Comparison of ENCODE assay signal across 8 cellular contexts in genomic region chr15:88605507-88606436, GRCh38. TPM values are rescaled to one million over a fixed set of nuclear protein-coding genes. Genes with fewer than 3 reads are reported as not detected.
DNase-seq lines count a peak whose midpoint lies in the region; ATAC-seq and TF ChIP-seq lines count a peak whose summit lies in the region.

No MANE protein-coding gene starts in this region.

- H3K9me3 ChIP-seq in H9 (ENCODE audit: control insufficient read depth, low read depth, low read length) (no peaks in the 10 kb centered on the region), OCI-LY7 (ENCODE audit: low read length) (no peaks in the 10 kb centered on the region)

- ATAC-seq in naive thymus-derived CD8-positive, alpha-beta T cell, result peak; percentile 68 to 84
- ATAC-seq in HG03442 (IDR thresholded peaks at IDR 0.05; ENCODE audit: unreplicated experiment), result no peak
- ATAC-seq in HG03439 (IDR thresholded peaks at IDR 0.05; ENCODE audit: unreplicated experiment), result no peak

- CTCF ChIA-PET in OCI-LY7 (lab: Charles Lee; ENCODE audit: unreplicated experiment), result no interaction called here

- H4K91ac ChIP-seq in H9 (ENCODE audit: insufficient read length, low read depth, low read length), result no peak overlapping the region

- H3K36me3 Mint-ChIP-seq in H9 (ENCODE audit: insufficient read depth in 1 of 3, low read depth in 3 of 3), result no peaks in the 10 kb centered on the region; a peak in 1 of 7 replicates
- H3K36me3 Mint-ChIP-seq in naive thymus-derived CD8-positive, alpha-beta T cell, result peaks cover 6 to 17% (median 11%) of the 10 kb centered on the region in 3 donors

- H3K27ac Mint-ChIP-seq in H9, result no peak overlapping the region
- H3K27ac Mint-ChIP-seq in naive thymus-derived CD8-positive, alpha-beta T cell, result peak overlapping the region in 1 of 10 donors; percentile 69

- peaks cover 21% of the 10 kb centered on the region for H3K23me2 ChIP-seq in H9 (ENCODE audit: insufficient read length, low read depth, low read length, poor library complexity, severe bottlenecking)

- H3K27me3 Mint-ChIP-seq in H9 (ENCODE audit: low read depth), result peaks cover 94% of the 10 kb centered on the region
- peaks cover 49 to 80% (median 57%) of the 10 kb centered on the region in 5 donors for H3K27me3 Mint-ChIP-seq in naive thymus-derived CD8-positive, alpha-beta T cell

- H2BK120ac ChIP-seq in H9 (ENCODE audit: low read depth, low read length, poor library complexity, severe bottlenecking), result no peak overlapping the region

- no peak overlapping the region for H3K27ac ChIP-seq in H9 (ENCODE audit: insufficient read length, low read depth, low read length)
- H3K27ac ChIP-seq in OCI-LY7 (ENCODE audit: low read depth, low read length, poor library complexity, severe bottlenecking), result no peak overlapping the region

- H3K79me2 ChIP-seq in H9 (ENCODE audit: insufficient read depth, low read length) (no peaks in the 10 kb centered on the region), OCI-LY7 (ENCODE audit: insufficient read depth, low read depth, low read length) (no peaks in the 10 kb centered on the region)

- H3K4me1 ChIP-seq in H9 (ENCODE audit: insufficient read depth, low read length) (peaks cover 7% of the 10 kb centered on the region; the same call in 1 of the 2 replicates), OCI-LY7 (ENCODE audit: insufficient read depth, low read length, poor library complexity, severe bottlenecking) (peaks cover 8% of the 10 kb centered on the region)

- TF ChIP-seq CTCF in H9 (conservative IDR thresholded peaks at IDR 0.05) (no peak), lower leg skin (IDR thresholded peaks at IDR 0.05) (no peak), OCI-LY7 (conservative IDR thresholded peaks at IDR 0.05; ENCODE audit: low read length) (no peak)

- peak overlapping the region; percentile 42 for H3K4me2 ChIP-seq in H9 (ENCODE audit: insufficient read depth, insufficient read length, low read length)
- H3K4me2 ChIP-seq in OCI-LY7 (ENCODE audit: low read length), result no peak overlapping the region

- no peak overlapping the region for H4K8ac ChIP-seq in H9 (replicated peaks; ENCODE audit: insufficient read length, low read depth, low read length)

- no peak for TF ChIP-seq POLR2A in lower leg skin (IDR thresholded peaks at IDR 0.05)

- no peak overlapping the region for H2BK5ac ChIP-seq in H9 (ENCODE audit: insufficient read length, low read length)

- H3K56ac ChIP-seq in H9 (ENCODE audit: insufficient read length, low read depth, low read length), result no peak overlapping the region

- BruUV-seq in OCI-LY7 (replicated peaks; lab: Mats Ljungman, UMichigan), result no TSS peak

- intact Hi-C loops in lower leg skin (cut with DNase I; ENCODE audit: low total_unique reads), result no loop called here
- intact Hi-C loops in OCI-LY7 (cut with micrococcal nuclease; ENCODE audit: unreplicated experiment), result no loop called here

- H3K18ac ChIP-seq in H9 (ENCODE audit: insufficient read length, low read depth, low read length), result no peak overlapping the region

- H3K4me3 Mint-ChIP-seq in H9, result peak overlapping the region; percentile 66 to 80
- peak overlapping the region in 8 of 10 donors; percentile 24 to 66 (median 54) for H3K4me3 Mint-ChIP-seq in naive thymus-derived CD8-positive, alpha-beta T cell

- DNase-seq in H9 (peak; percentile 80), T follicular helper cell (ENCODE audit: low read depth) (peak; percentile 32), lower leg skin (ENCODE audit: low spot score in 2 of 2) (no peak), OCI-LY7 (ENCODE audit: low spot score) (no peak)
- DNase-seq in effector CD8-positive, alpha-beta T cell (lab: John Stamatoyannopoulos, UW), result peak; percentile 26
- peak; percentile 18 to 73 (median 54) for DNase-seq in naive thymus-derived CD8-positive, alpha-beta T cell

- no peak overlapping the region for H2AK5ac ChIP-seq in H9 (ENCODE audit: insufficient read length, low read length)

- H2BK20ac ChIP-seq in H9 (ENCODE audit: low read depth, low read length, poor library complexity, severe bottlenecking), result no peak overlapping the region

- no peak overlapping the region for H3K9ac ChIP-seq in H9 (ENCODE audit: extremely low read depth, insufficient read length, low read length)

- H2AFZ ChIP-seq in H9 (ENCODE audit: low read length) (no peak overlapping the region), OCI-LY7 (ENCODE audit: low read length) (no peak overlapping the region)

- no peaks in the 10 kb centered on the region for H3K9me2 ChIP-seq in OCI-LY7 (ENCODE audit: insufficient read depth, low read length)

- H3K4me1 Mint-ChIP-seq in H9, result peaks cover 57 to 59% of the 10 kb centered on the region in 2 experiments
- H3K4me1 Mint-ChIP-seq in naive thymus-derived CD8-positive, alpha-beta T cell, result peaks cover 10 to 28% (median 21%) of the 10 kb centered on the region in 4 donors

- H3K4me3 ChIP-seq in lower leg skin (ENCODE audit: low read depth, poor library complexity, severe bottlenecking), result no peak overlapping the region
- no peak overlapping the region for H3K4me3 ChIP-seq in OCI-LY7 (ENCODE audit: low read depth, low read length, poor library complexity, severe bottlenecking)

- no peak overlapping the region for H2BK12ac ChIP-seq in H9 (ENCODE audit: insufficient read length, low read depth, low read length)

- H4K20me1 ChIP-seq in H9 (ENCODE audit: control insufficient read depth, insufficient read depth, insufficient read length), result no peaks in the 10 kb centered on the region
- H4K20me1 ChIP-seq in OCI-LY7 (ENCODE audit: insufficient read depth, low read length), result no peaks in the 10 kb centered on the region

- H3K79me1 ChIP-seq in H9 (ENCODE audit: insufficient read depth, low read depth, low read length, poor library complexity, severe bottlenecking), result no peaks in the 10 kb centered on the region

- no peaks in the 10 kb centered on the region; a peak in 2 of 5 replicates for H3K9me3 Mint-ChIP-seq in H9
- no peaks in the 10 kb centered on the region for H3K9me3 Mint-ChIP-seq in naive thymus-derived CD8-positive, alpha-beta T cell

- H3K14ac ChIP-seq in H9 (ENCODE audit: insufficient read depth, low read length), result no peak overlapping the region

- no peak overlapping the region for H3T11ph ChIP-seq in H9 (ENCODE audit: low read length)

- no peaks in the 10 kb centered on the region for H3K36me3 ChIP-seq in OCI-LY7 (ENCODE audit: insufficient read depth, low read length)

- no peak overlapping the region for H4K5ac ChIP-seq in H9 (ENCODE audit: insufficient read length, low read depth, low read length)

- WGBS in H9 (ENCODE audit: extremely low coverage, insufficient read length, low lambda C conversion rate), result no CpG with 5 or more reads among the region's 48 CpGs
- 5 to 7% methylated on average over 38 to 48 of the region's 48 CpGs for WGBS in lower leg skin, 2 donors

- no peak overlapping the region for H2BK15ac ChIP-seq in H9 (ENCODE audit: low read depth, low read length)

- H3K4ac ChIP-seq in H9 (ENCODE audit: low read depth, low read length), result no peak overlapping the region

- peaks cover 24% of the 10 kb centered on the region; the same call in 1 of the 2 replicates for H3K27me3 ChIP-seq in H9 (ENCODE audit: insufficient read depth, low read length)

- POLR2A ChIA-PET in naive thymus-derived CD8-positive, alpha-beta T cell (lab: Charles Lee), result no interaction called here
- POLR2A ChIA-PET in OCI-LY7 (lab: Charles Lee), result no interaction called here

- no peak overlapping the region for H3K23ac ChIP-seq in H9 (ENCODE audit: insufficient read length, low read depth, low read length)

RNA-seq across cellular contexts. Expression of gene AEN, which starts 15.4 kb away (rescaled TPM):
- total RNA-seq in H9 (2021), result 132 and 136 TPM in 2 replicates
- 10 to 100 TPM; 49.6 to 51.6 TPM for total RNA-seq in naive thymus-derived CD8-positive, alpha-beta T cell
- polyA plus RNA-seq in naive thymus-derived CD8-positive, alpha-beta T cell, result 10 to 100 TPM; 18.0 to 32.9 (median 25.7) TPM
- 10 to 100 TPM in 1 of 4 donors, 1 to 10 TPM in 3; 7.7 to 10.3 (median 8.4) TPM for total RNA-seq in lower leg skin
- total RNA-seq in OCI-LY7 (2014; rRNA removed; shearing (Covaris generic)), result 55.9 and 66.6 TPM in 2 replicates
- total RNA-seq in OCI-LY7 (2022), result 41.7 and 43.1 TPM in 2 replicates

RNA-seq across cellular contexts. Expression of gene ISG20, which starts 33.0 kb away (rescaled TPM):
- total RNA-seq in H9 (2021), result 4.4 and 7.4 TPM in 2 replicates
- 100 to 1,000 TPM; 142 to 143 TPM for total RNA-seq in naive thymus-derived CD8-positive, alpha-beta T cell
- 100 to 1,000 TPM; 422 to 562 (median 537) TPM for polyA plus RNA-seq in naive thymus-derived CD8-positive, alpha-beta T cell
- total RNA-seq in lower leg skin, result 10 to 100 TPM in 3 of 4 donors, 1 to 10 TPM in 1; 4.3 to 26.7 (median 11.8) TPM
- total RNA-seq in OCI-LY7 (2014; rRNA removed; shearing (Covaris generic)), result 345 and 502 TPM in 2 replicates
- 244 and 310 TPM in 2 replicates for total RNA-seq in OCI-LY7 (2022)

RNA-seq across cellular contexts. Expression of gene DET1, which starts 59.3 kb away (rescaled TPM):
- total RNA-seq in H9 (2021) (6.3 and 6.6 TPM in 2 replicates), lower leg skin (1 to 10 TPM; 2.5 to 7.0 (median 5.1) TPM), OCI-LY7 (2022) (9.7 and 9.8 TPM in 2 replicates)
- 10 to 100 TPM in 1 of 2 experiments, 1 to 10 TPM in 1; 9.4 to 10.2 TPM for total RNA-seq in naive thymus-derived CD8-positive, alpha-beta T cell
- polyA plus RNA-seq in naive thymus-derived CD8-positive, alpha-beta T cell, result 1 to 10 TPM in 1 of 3 donors, under 1 TPM in 2; 0.15 to 2.1 (median 0.49) TPM
- 7.1 and 9.8 TPM in 2 replicates for total RNA-seq in OCI-LY7 (2014; rRNA removed; shearing (Covaris generic))

Comparison
In these comparisons a context has a peak if more than half of its experiments do, and no peak if none do; other contexts are left out.
1. DNase-seq: peak in H9 (single experiment), T follicular helper cell (single experiment), effector CD8-positive, alpha-beta T cell (single experiment) and naive thymus-derived CD8-positive, alpha-beta T cell (10 of 10); none in lower leg skin (0 of 2) and OCI-LY7 (single experiment).
2. ATAC-seq: peak in naive thymus-derived CD8-positive, alpha-beta T cell (2 of 2); none in HG03442 (single experiment) and HG03439 (single experiment).
3. RNA of gene ISG20, which starts 33.0 kb away (total RNA-seq): 244 to 502 TPM in OCI-LY7 and 142 to 143 TPM in naive thymus-derived CD8-positive, alpha-beta T cell; 4.3 to 26.7 TPM in lower leg skin and 4.4 to 7.4 TPM in H9; every median in the first group is over 4 times any median in the second.